ENCODE assay signal across 8 cellular contexts in the genomic region with DNA sequence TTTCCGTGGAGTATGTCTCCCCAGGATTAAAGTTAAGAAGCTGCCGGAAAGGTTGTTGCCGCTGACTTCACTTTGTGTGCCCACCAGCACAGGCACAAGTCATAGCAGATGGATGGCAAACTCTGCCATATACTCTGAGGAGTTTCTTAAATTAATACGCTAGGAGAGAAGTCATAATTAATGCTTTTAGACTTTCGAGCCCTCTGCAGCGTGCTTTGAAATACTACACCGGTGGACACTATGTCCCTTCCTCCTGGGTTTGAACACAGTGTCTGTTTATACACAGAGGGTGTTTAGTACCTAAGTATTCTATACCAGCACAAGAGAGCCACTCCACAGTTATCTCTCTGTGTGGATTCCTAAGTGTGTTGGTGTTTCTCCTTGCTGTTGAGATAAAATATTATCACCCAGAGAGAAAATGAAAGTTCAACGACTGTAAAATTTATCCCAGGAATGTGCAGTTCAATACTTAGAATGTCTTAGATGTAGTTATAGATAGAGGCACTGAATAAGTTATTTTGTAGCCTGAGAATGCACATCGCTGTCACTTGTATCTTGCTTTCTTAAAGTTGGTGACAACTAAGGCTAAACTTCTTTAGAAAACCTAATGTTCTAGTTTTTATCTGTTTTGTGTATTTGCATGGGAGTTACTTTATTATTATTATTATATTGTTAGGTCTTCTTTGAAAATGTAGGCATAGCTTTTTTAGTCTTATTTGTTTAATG. TPM values are rescaled to one million over a fixed set of nuclear protein-coding genes. Genes with fewer than 3 reads are reported as not detected.
DNase-seq lines count a peak whose midpoint lies in the region; ATAC-seq and TF ChIP-seq lines count a peak whose summit lies in the region.

No MANE protein-coding gene starts in this region.

- H3K9ac ChIP-seq in NT2/D1 (ENCODE audit: insufficient read length, low read depth) (peak overlapping the region; percentile 37), colonic mucosa (ENCODE audit: low read depth in 2 of 2, low read length in 2 of 2) (peak overlapping the region; percentile 99)

- H3K4me3 ChIP-seq in NT2/D1 (ENCODE audit: insufficient read length, low read depth): peak overlapping the region; percentile 83
- H3K4me3 ChIP-seq in colonic mucosa: peak overlapping the region; percentile 70
- H3K4me3 ChIP-seq in mesodermal cell (ENCODE audit: extremely low read depth, insufficient read depth, low read length, poor library complexity, severe bottlenecking): peak overlapping the region; percentile 78

- DNase-seq in NCI-H1105 treated with DMSO at 0.1 percent for 48 hours (lab: John Stamatoyannopoulos, UW) (peak; percentile 75), NCI-H1105 (lab: John Stamatoyannopoulos, UW) (no peak), NT2/D1 (ENCODE audit: low read depth, low spot score) (no peak), colonic mucosa (no peak)

- intact Hi-C loops in colonic mucosa (cut with DNase I): loop anchor here (5.0 to 10.0 kb wide), 2 partner anchors 37 to 174 kb away; no protein-coding TSS in a partner anchor

- peaks cover 10% of the 10 kb centered on the region; the same call in 1 of the 2 replicates for H3K9me3 ChIP-seq in NT2/D1 (ENCODE audit: insufficient read depth, low read length)
- no peaks in the 10 kb centered on the region for H3K9me3 ChIP-seq in colonic mucosa
- H3K9me3 ChIP-seq in mesodermal cell (ENCODE audit: control insufficient read depth, low read length): no peaks in the 10 kb centered on the region

- no peak for TF ChIP-seq CTCF in colonic mucosa (IDR thresholded peaks at IDR 0.05)

- H3K27ac ChIP-seq in colonic mucosa (peak overlapping the region; percentile 100), mesodermal cell (ENCODE audit: low read depth, low read length, severe bottlenecking) (no peak overlapping the region)

- ATAC-seq in HG03457 (IDR thresholded peaks at IDR 0.05; ENCODE audit: unreplicated experiment) (no peak), GM18498 (IDR thresholded peaks at IDR 0.05; ENCODE audit: unreplicated experiment) (no peak), HG03045 (IDR thresholded peaks at IDR 0.05; ENCODE audit: unreplicated experiment) (no peak)

- peaks cover 33% of the 10 kb centered on the region for H3K27me3 ChIP-seq in NT2/D1 (ENCODE audit: insufficient read depth, insufficient read length)
- no peaks in the 10 kb centered on the region for H3K27me3 ChIP-seq in colonic mucosa

- H3K36me3 ChIP-seq in NT2/D1 (ENCODE audit: insufficient read depth, insufficient read length, low read length) (no peaks in the 10 kb centered on the region), colonic mucosa (no peaks in the 10 kb centered on the region), mesodermal cell (ENCODE audit: control insufficient read depth, insufficient read depth, low read length) (no peaks in the 10 kb centered on the region)

- 12 to 22% methylated on average over 6 to 8 of the region's 9 CpGs for WGBS in mesodermal cell (ENCODE audit: insufficient coverage in 2 of 2), 2 experiments

- H3K4me1 ChIP-seq in NT2/D1 (ENCODE audit: insufficient read depth, insufficient read length): no peaks in the 10 kb centered on the region
- H3K4me1 ChIP-seq in colonic mucosa: peaks cover 7% of the 10 kb centered on the region
- H3K4me1 ChIP-seq in mesodermal cell (ENCODE audit: control insufficient read depth, insufficient read depth, low read length, poor library complexity, severe bottlenecking): peaks cover 27% of the 10 kb centered on the region

RNA-seq across cellular contexts. Expression of a gene that starts 1.6 kb away (rescaled TPM):
- total RNA-seq in colonic mucosa: 100 to 1,000 TPM; 149 to 191 TPM
- 32.9 TPM for polyA plus RNA-seq in mesodermal cell (2013, experiment 1 of 2)
- polyA plus RNA-seq in mesodermal cell (2013, experiment 2 of 2): 28.3 TPM
